In genomic region chr9:3931996-3932906, GRCh38 we compare ENCODE assay signal across 14 cellular contexts.
DNase-seq lines count a peak whose midpoint lies in the region; ATAC-seq lines count a peak whose summit lies in the region.
"Had no signal": no experiment of that assay in that cellular context is flagged by ENCODE, and none has a peak within 500 bp of the region (broad histone marks: within the 10 kb centered on the region; RNA-seq: fewer than 3 reads in every experiment).

No MANE protein-coding gene starts in this region.

- H3K9me3 ChIP-seq in BLaER1, result no peaks in the 10 kb centered on the region
- H3K9me3 ChIP-seq: body of pancreas had no signal

- no peaks in the 10 kb centered on the region for H4K20me1 ChIP-seq in BLaER1

- intact Hi-C loops in left ventricle myocardium superior (cut with micrococcal nuclease), result no loop called here

- no peak overlapping the region for H3K4me3 ChIP-seq in BLaER1
- H3K4me3 ChIP-seq: body of pancreas had no signal

- no peak overlapping the region for H3K4me3 Mint-ChIP-seq in activated naive CD8-positive, alpha-beta T cell treated with anti-CD3 and anti-CD28 coated beads for 36 hours
- H3K4me3 Mint-ChIP-seq: CD8-positive, alpha-beta memory T cell had no signal

- peaks cover 14% of the 10 kb centered on the region for H3K4me1 ChIP-seq in BLaER1

- H3K36me3 Mint-ChIP-seq in activated naive CD8-positive, alpha-beta T cell treated with anti-CD3 and anti-CD28 coated beads for 36 hours, result peaks cover 6% of the 10 kb centered on the region
- H3K36me3 Mint-ChIP-seq: CD8-positive, alpha-beta memory T cell had no signal

- H3K36me3 ChIP-seq in BLaER1, result no peaks in the 10 kb centered on the region

- no peak for DNase-seq in activated naive CD8-positive, alpha-beta T cell treated with anti-CD3 and anti-CD28 coated beads for 36 hours
- DNase-seq in myocyte (ENCODE audit: low read depth) (peak; percentile 55), left ventricle myocardium superior (no peak), NCI-H146 treated with DMSO at 0.1 percent for 48 hours (lab: John Stamatoyannopoulos, UW; ENCODE audit: unreplicated experiment) (no peak), NK-92 (lab: John Stamatoyannopoulos, UW; ENCODE audit: unreplicated experiment) (no peak)
- DNase-seq in activated CD4-positive, alpha-beta T cell treated with anti-CD3 and anti-CD28 coated beads for 1 hour, result no peak
- DNase-seq: body of pancreas; CD8-positive, alpha-beta memory T cell; mesendoderm; NCI-H446 treated with DMSO at 0.1 percent for 48 hours; posterior cingulate gyrus; stimulated activated CD4-positive, alpha-beta T cell treated with anti-CD3 and anti-CD28 coated beads, Interleukin-4, amount 100 ng/mL, for 1 hour had no signal

- peak; percentile 51 for ATAC-seq in HG02642 (IDR thresholded peaks at IDR 0.05; ENCODE audit: poor library complexity, unreplicated experiment)
- ATAC-seq in left ventricle myocardium superior, result no peak
- ATAC-seq: body of pancreas had no signal

- H3K27me3 ChIP-seq in BLaER1, result no peaks in the 10 kb centered on the region
- H3K27me3 ChIP-seq: body of pancreas had no signal

- H3K9ac ChIP-seq in BLaER1, result no peak overlapping the region

- H3K27ac Mint-ChIP-seq in activated naive CD8-positive, alpha-beta T cell treated with anti-CD3 and anti-CD28 coated beads for 36 hours, result peak overlapping the region; percentile 74
- H3K27ac Mint-ChIP-seq: CD8-positive, alpha-beta memory T cell had no signal

- H3K4me1 Mint-ChIP-seq in activated naive CD8-positive, alpha-beta T cell treated with anti-CD3 and anti-CD28 coated beads for 36 hours, result peaks cover 14% of the 10 kb centered on the region
- H3K4me1 Mint-ChIP-seq: CD8-positive, alpha-beta memory T cell had no signal

- H3K27me3 Mint-ChIP-seq in activated naive CD8-positive, alpha-beta T cell treated with anti-CD3 and anti-CD28 coated beads for 36 hours, result peaks cover 4% of the 10 kb centered on the region

- H3K4me2 ChIP-seq in BLaER1, result peak overlapping the region; percentile 47

- H3K27ac ChIP-seq in BLaER1, result no peak overlapping the region
- H3K27ac ChIP-seq: body of pancreas had no signal

- no peaks in the 10 kb centered on the region for H3K9me3 Mint-ChIP-seq in activated naive CD8-positive, alpha-beta T cell treated with anti-CD3 and anti-CD28 coated beads for 36 hours
- H3K9me3 Mint-ChIP-seq: CD8-positive, alpha-beta memory T cell had no signal
